In the genomic region with DNA sequence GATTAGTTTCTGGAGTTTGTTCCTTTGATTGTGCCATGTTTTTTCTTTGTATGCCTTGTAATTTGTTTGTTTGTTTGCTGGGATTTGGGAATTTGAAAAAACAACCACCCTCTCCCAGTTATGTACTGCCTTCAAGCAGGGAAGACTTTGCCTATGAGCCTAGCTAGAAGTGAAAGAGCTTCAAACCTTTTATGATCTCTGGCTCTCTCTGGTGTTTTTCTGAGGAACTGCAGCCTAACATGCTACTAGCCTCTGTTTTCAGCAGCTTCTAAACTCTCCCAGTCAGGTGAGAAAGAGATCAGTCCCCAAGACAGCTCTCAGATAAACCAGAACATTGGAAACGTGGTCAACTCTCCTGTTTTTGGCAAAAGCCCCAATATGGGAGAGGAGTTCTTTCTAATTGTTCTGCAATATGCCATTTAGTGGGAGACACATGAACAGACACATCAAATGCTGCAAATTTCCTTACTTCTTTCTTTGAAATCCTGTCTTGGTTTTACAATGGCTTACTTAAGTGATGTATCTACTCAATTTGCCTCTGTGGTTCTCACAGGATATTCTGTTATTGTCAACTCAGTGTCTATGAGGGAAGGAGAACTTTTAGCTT, we compare ENCODE assay signal across 8 cellular contexts. TPM values are rescaled to one million over a fixed set of nuclear protein-coding genes. Genes with fewer than 3 reads are reported as not detected.
DNase-seq lines count a peak whose midpoint lies in the region; ATAC-seq and TF ChIP-seq lines count a peak whose summit lies in the region.

No MANE protein-coding gene starts in this region.

- no peak overlapping the region for H3K4me3 ChIP-seq in CD8-positive, alpha-beta memory T cell (ENCODE audit: low read length)
- H3K4me3 ChIP-seq in dorsolateral prefrontal cortex = no peak overlapping the region

- no peaks in the 10 kb centered on the region for H3K36me3 ChIP-seq in CD8-positive, alpha-beta memory T cell (ENCODE audit: insufficient read depth, low read length)

- H3K9me3 ChIP-seq in CD8-positive, alpha-beta memory T cell (ENCODE audit: low read length) = no peaks in the 10 kb centered on the region

- ATAC-seq in GM19043 (IDR thresholded peaks at IDR 0.05; ENCODE audit: low read depth, unreplicated experiment) (peak; percentile 95), HG03159 (IDR thresholded peaks at IDR 0.05; ENCODE audit: unreplicated experiment) (peak; percentile 99), memory B cell (ENCODE audit: low read depth) (peak; percentile 82)
- peak; percentile 66 for ATAC-seq in stimulated activated naive CD8-positive, alpha-beta T cell treated with anti-CD3 and anti-CD28 coated beads, Interleukin-15, Interleukin-2, amounts not matched to agents 100 U/mL and 50 U/mL, for 24 hours

- intact Hi-C loops in dorsolateral prefrontal cortex (cut with DNase I) = loop anchor here in 1 of 2 donors (2.0 to 5.0 kb wide), 2 partner anchors 38 to 150 kb away; no protein-coding TSS in a partner anchor

- POLR2A ChIA-PET in CD8-positive, alpha-beta memory T cell (lab: Charles Lee) = no interaction called here

- H3K4me1 Mint-ChIP-seq in CD8-positive, alpha-beta memory T cell = no peaks in the 10 kb centered on the region
- no peaks in the 10 kb centered on the region for H3K4me1 Mint-ChIP-seq in memory B cell

- no peak overlapping the region for H3K4me3 Mint-ChIP-seq in CD8-positive, alpha-beta memory T cell
- H3K4me3 Mint-ChIP-seq in memory B cell = no peak overlapping the region

- H3K9me3 Mint-ChIP-seq in CD8-positive, alpha-beta memory T cell = peaks cover 0 to 4% (median 0%) of the 10 kb centered on the region in 5 donors
- peaks cover 6% of the 10 kb centered on the region for H3K9me3 Mint-ChIP-seq in memory B cell

- peak; percentile 15 to 59 (median 52) for DNase-seq in CD8-positive, alpha-beta memory T cell
- DNase-seq in NCI-H2196 (lab: John Stamatoyannopoulos, UW; ENCODE audit: unreplicated experiment) (peak; percentile 74), dorsolateral prefrontal cortex (peak in 2 of 10 donors; percentile 18 to 26), memory B cell (ENCODE audit: low spot score in 2 of 2) (peak; percentile 59 to 65)
- peak; percentile 42 for DNase-seq in stimulated activated naive CD8-positive, alpha-beta T cell treated with anti-CD3 and anti-CD28 coated beads, Interleukin-15, Interleukin-2, amounts not matched to agents 100 U/mL and 50 U/mL, for 24 hours

- H3K27me3 ChIP-seq in CD8-positive, alpha-beta memory T cell (ENCODE audit: insufficient read depth, low read length, poor library complexity, severe bottlenecking) = no peaks in the 10 kb centered on the region
- peaks cover 0 to 5% (median 0%) of the 10 kb centered on the region in 45 donors for H3K27me3 ChIP-seq in dorsolateral prefrontal cortex

- H3K27ac ChIP-seq in CD8-positive, alpha-beta memory T cell (ENCODE audit: low read depth, low read length) = no peak overlapping the region
- no peak overlapping the region for H3K27ac ChIP-seq in VCaP
- H3K27ac ChIP-seq in dorsolateral prefrontal cortex = no peak overlapping the region

- no peaks in the 10 kb centered on the region for H3K4me1 ChIP-seq in CD8-positive, alpha-beta memory T cell (ENCODE audit: insufficient read depth, low read length)

- no peaks in the 10 kb centered on the region for H3K36me3 Mint-ChIP-seq in CD8-positive, alpha-beta memory T cell
- no peaks in the 10 kb centered on the region for H3K36me3 Mint-ChIP-seq in memory B cell

- peaks cover 9 to 43% of the 10 kb centered on the region in 2 donors for H3K27me3 Mint-ChIP-seq in CD8-positive, alpha-beta memory T cell
- peaks cover 12% of the 10 kb centered on the region for H3K27me3 Mint-ChIP-seq in memory B cell

- no peak overlapping the region for H3K27ac Mint-ChIP-seq in CD8-positive, alpha-beta memory T cell
- no peak overlapping the region for H3K27ac Mint-ChIP-seq in memory B cell

- TF ChIP-seq CTCF in VCaP (conservative IDR thresholded peaks at IDR 0.05) = peak; percentile 92
- TF ChIP-seq CTCF in dorsolateral prefrontal cortex (IDR thresholded peaks at IDR 0.05 in 54 of 56, conservative IDR thresholded peaks at IDR 0.05 in 2 of 56; ENCODE audit: low read depth in 1 of 56, partially characterized antibody in 56 of 56) = peak; percentile 49 to 92 (median 74)

- CTCF ChIA-PET in CD8-positive, alpha-beta memory T cell (lab: Charles Lee) = interaction anchor here (0.8 to 7.5 kb wide), 15 partner anchors 9 to 150 kb away, joined by 3 to 70 read pairs (median 6); no protein-coding TSS in a partner anchor

RNA-seq across cellular contexts. Expression of gene SERINC1, which starts 58.9 kb away (rescaled TPM):
- total RNA-seq in CD8-positive, alpha-beta memory T cell = 10 to 100 TPM; 61.7 to 62.9 TPM
- 130 TPM for polyA plus RNA-seq in CD8-positive, alpha-beta memory T cell
- total RNA-seq in dorsolateral prefrontal cortex = 100 to 1,000 TPM; 227 to 682 (median 537) TPM
